Comparison of ENCODE assay signal across 8 cellular contexts in the genomic region with DNA sequence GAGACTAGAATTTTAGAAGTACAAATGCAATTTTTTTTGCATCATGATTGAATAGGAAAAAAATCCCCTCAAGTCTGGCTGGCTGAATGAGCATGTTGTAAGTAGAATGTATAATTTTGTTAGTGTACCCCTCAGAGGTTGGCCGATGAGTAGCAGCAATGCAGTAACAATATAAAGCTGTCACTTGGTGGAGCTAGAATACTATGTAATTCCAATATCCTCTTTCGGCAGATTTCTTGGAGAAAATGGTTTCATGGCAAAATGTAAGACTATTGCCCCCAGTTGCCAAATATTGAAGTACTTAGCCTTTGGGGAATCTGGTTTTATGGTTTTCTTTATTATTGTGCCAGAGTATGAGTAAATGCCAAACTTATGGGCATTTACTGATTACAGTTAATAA. TPM values are rescaled to one million over a fixed set of nuclear protein-coding genes. Genes with fewer than 3 reads are reported as not detected.
DNase-seq lines count a peak whose midpoint lies in the region; ATAC-seq and TF ChIP-seq lines count a peak whose summit lies in the region.

No MANE protein-coding gene starts in this region.

- TF ChIP-seq CTCF in HFF-Myc (IDR thresholded peaks at IDR 0.05; ENCODE audit: low read depth, low read length, missing control alignments) (no peak), upper lobe of right lung (IDR thresholded peaks at IDR 0.05) (peak; percentile 36)

- H3K9me3 ChIP-seq in upper lobe of right lung, result no peaks in the 10 kb centered on the region

- H3K4me1 ChIP-seq in upper lobe of right lung, result no peaks in the 10 kb centered on the region

- intact Hi-C loops in upper lobe of right lung (cut with DNase I), result no loop called here
- intact Hi-C loops in left colon (cut with DNase I, micrococcal nuclease), result no loop called here

- no peaks in the 10 kb centered on the region for H3K36me3 ChIP-seq in upper lobe of right lung

- H3K27me3 ChIP-seq in upper lobe of right lung, result no peaks in the 10 kb centered on the region

- no peak overlapping the region for H3K27ac ChIP-seq in upper lobe of right lung

- DNase-seq in AG08395 (ENCODE audit: low spot score), result peak; percentile 17
- DNase-seq in HFF-Myc (ENCODE audit: extremely low read depth, low read depth), result peak; percentile 19
- peak; percentile 23 for DNase-seq in RPMI7951 (ENCODE audit: low read depth)
- DNase-seq in foreskin melanocyte, result peak; percentile 35
- DNase-seq in upper lobe of right lung, result no peak
- DNase-seq in left colon, result no peak
- no peak for DNase-seq in GM19240 (ENCODE audit: insufficient read length, low spot score)
- DNase-seq in stimulated activated naive CD4-positive, alpha-beta T cell treated with Interleukin-2 at 50 U/mL for 16 hours (lab: John Stamatoyannopoulos, UW), result no peak

- no peak overlapping the region for H3K4me3 ChIP-seq in HFF-Myc (replicated peaks; ENCODE audit: low read depth, low read length)
- H3K4me3 ChIP-seq in upper lobe of right lung, result no peak overlapping the region

- no peak for ATAC-seq in upper lobe of right lung
- ATAC-seq in left colon, result no peak

RNA-seq across cellular contexts. Expression of gene SGO1, which starts 39.8 kb away (rescaled TPM):
- total RNA-seq in RPMI7951 (2014; rRNA removed; shearing (Covaris generic)), result 26.0 and 33.8 TPM in 2 replicates
- total RNA-seq in upper lobe of right lung (not detected), left colon (1 to 10 TPM; 2.8 to 4.8 TPM)

Comparison
In these comparisons a context has a peak if more than half of its experiments do, and no peak if none do; other contexts are left out.
1. DNase-seq: peak in AG08395 (single experiment), HFF-Myc (single experiment), RPMI7951 (single experiment) and foreskin melanocyte (single experiment); none in upper lobe of right lung (single experiment), left colon (0 of 2), GM19240 (single experiment) and stimulated activated naive CD4-positive, alpha-beta T cell treated with Interleukin-2 at 50 U/mL for 16 hours (single experiment).